In genomic region chr9:127714916-127715442, GRCh38 we compare ENCODE assay signal across 2 cellular contexts.
TF ChIP-seq lines count a peak whose summit lies in the region.

No MANE protein-coding gene starts in this region.

TF ChIP-seq in GM23338, 12 proteins besides CTCF, POLR2A, EP300 and RAD21:
- TF ChIP-seq REST (IDR thresholded peaks at IDR 0.05; ENCODE audit: unreplicated experiment) (no peak), EZH2phosphoT487 (IDR thresholded peaks at IDR 0.05; ENCODE audit: unreplicated experiment) (no peak), CREB1 (CRISPR knock-in tag; IDR thresholded peaks at IDR 0.05; ENCODE audit: low read depth) (no peak), NANOG (IDR thresholded peaks at IDR 0.05; ENCODE audit: borderline replicate concordance) (no peak), POLR2AphosphoS5 (IDR thresholded peaks at IDR 0.05; ENCODE audit: low read depth) (no peak), ZNF462 (CRISPR knock-in tag; IDR thresholded peaks at IDR 0.05) (no peak), ETS1 (IDR thresholded peaks at IDR 0.05) (no peak), ZNF114 (CRISPR knock-in tag; IDR thresholded peaks at IDR 0.05) (no peak), ZNF331 (CRISPR knock-in tag; IDR thresholded peaks at IDR 0.05; ENCODE audit: low read depth) (no peak), EZH2 (IDR thresholded peaks at IDR 0.05; ENCODE audit: low read depth, unreplicated experiment) (no peak), STAT1 (IDR thresholded peaks at IDR 0.05; ENCODE audit: unreplicated experiment) (no peak), JUNB (IDR thresholded peaks at IDR 0.05; ENCODE audit: unreplicated experiment) (no peak)

TF ChIP-seq in WTC11, 78 proteins besides CTCF, POLR2A, EP300 and RAD21 (continued from another document):
- TF ChIP-seq ZNF425 (CRISPR knock-in tag; conservative IDR thresholded peaks at IDR 0.05): no peak
- no peak for TF ChIP-seq PREB (CRISPR knock-in tag; IDR thresholded peaks at IDR 0.05; ENCODE audit: borderline replicate concordance)
- TF ChIP-seq E2F1 (CRISPR knock-in tag; IDR thresholded peaks at IDR 0.05): no peak
- TF ChIP-seq ETV6 (CRISPR knock-in tag; IDR thresholded peaks at IDR 0.05): no peak
- no peak for TF ChIP-seq TP53 (CRISPR knock-in tag; IDR thresholded peaks at IDR 0.05)
- no peak for TF ChIP-seq GRHL2 (CRISPR knock-in tag; IDR thresholded peaks at IDR 0.05; ENCODE audit: insufficient replicate concordance, severe bottlenecking)
- TF ChIP-seq CREB1 (CRISPR knock-in tag; IDR thresholded peaks at IDR 0.05): no peak
- TF ChIP-seq TEAD4 (CRISPR knock-in tag; IDR thresholded peaks at IDR 0.05): no peak
- TF ChIP-seq MAX (CRISPR knock-in tag; IDR thresholded peaks at IDR 0.05): no peak
- TF ChIP-seq ZNF416 (CRISPR knock-in tag; IDR thresholded peaks at IDR 0.05): peak; percentile 85; the same call in 1 of the 2 replicates
- no peak for TF ChIP-seq ATF6 (CRISPR knock-in tag; IDR thresholded peaks at IDR 0.05)
- 0 out of 2 replicates have a peak, but pooled peaks have one; percentile 49 for TF ChIP-seq SMAD3 (CRISPR knock-in tag; IDR thresholded peaks at IDR 0.05; ENCODE audit: borderline replicate concordance)
- TF ChIP-seq ZNF138 (CRISPR knock-in tag; conservative IDR thresholded peaks at IDR 0.05): no peak
- no peak for TF ChIP-seq EMX1 (CRISPR knock-in tag; IDR thresholded peaks at IDR 0.05)
- TF ChIP-seq NR2C2 (CRISPR knock-in tag; IDR thresholded peaks at IDR 0.05): no peak
- TF ChIP-seq NFYB (CRISPR knock-in tag; conservative IDR thresholded peaks at IDR 0.05; ENCODE audit: low read depth): no peak
- no peak for TF ChIP-seq TEAD1 (CRISPR knock-in tag; IDR thresholded peaks at IDR 0.05)
- no peak for TF ChIP-seq ZNF219 (CRISPR knock-in tag; IDR thresholded peaks at IDR 0.05; ENCODE audit: borderline replicate concordance)
- TF ChIP-seq RELA (CRISPR knock-in tag; IDR thresholded peaks at IDR 0.05; ENCODE audit: borderline replicate concordance): 0 out of 2 replicates have a peak, but pooled peaks have one; percentile 27
- no peak for TF ChIP-seq ZMAT4 (CRISPR knock-in tag; IDR thresholded peaks at IDR 0.05)
- TF ChIP-seq FOXP1 (CRISPR knock-in tag; IDR thresholded peaks at IDR 0.05; ENCODE audit: borderline replicate concordance): no peak
- no peak for TF ChIP-seq ZNF532 (CRISPR knock-in tag; IDR thresholded peaks at IDR 0.05; ENCODE audit: borderline replicate concordance)
- no peak for TF ChIP-seq ZSCAN18 (CRISPR knock-in tag; IDR thresholded peaks at IDR 0.05)
- no peak for TF ChIP-seq JUN (CRISPR knock-in tag; IDR thresholded peaks at IDR 0.05)
